33 cellular contexts compared by ENCODE assay signal in the genomic region with DNA sequence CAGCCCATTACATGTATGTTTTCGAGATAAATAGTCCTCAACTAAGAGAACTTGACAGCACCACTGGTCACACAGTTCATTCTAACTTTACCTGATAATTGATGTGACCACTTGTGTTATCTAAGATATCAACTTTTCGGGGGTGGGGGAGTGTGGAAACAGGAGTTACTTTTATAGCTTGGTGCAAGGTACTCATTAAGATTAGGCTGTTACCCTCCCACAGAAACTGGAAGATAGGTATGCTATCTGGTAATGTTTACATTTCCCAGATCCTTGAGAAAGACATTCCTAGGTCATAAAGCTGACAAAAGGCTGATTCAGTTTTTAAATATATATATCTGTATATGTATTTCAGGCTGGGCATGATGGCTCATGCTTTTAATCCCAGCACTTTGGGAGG. TPM values are rescaled to one million over a fixed set of nuclear protein-coding genes. Genes with fewer than 3 reads are reported as not detected.
"Had no signal": no experiment of that assay in that cellular context is flagged by ENCODE, and none has a peak within 500 bp of the region (broad histone marks: within the 10 kb centered on the region; RNA-seq: fewer than 3 reads in every experiment).

No MANE protein-coding gene starts in this region.

- H3K27ac Mint-ChIP-seq: effector memory CD8-positive, alpha-beta T cell; natural killer cell treated with Interleukin-12 subunit alpha and Interleukin-12 subunit beta and Interleukin-15 and Interleukin-18, amount 100 ng/mL, for 72 hours had no signal

- H3K4me3 Mint-ChIP-seq: effector memory CD8-positive, alpha-beta T cell; naive B cell; natural killer cell treated with Interleukin-12 subunit alpha and Interleukin-12 subunit beta and Interleukin-15 and Interleukin-18, amount 100 ng/mL, for 72 hours; neural crest cell had no signal

- ATAC-seq: effector memory CD8-positive, alpha-beta T cell; gastroesophageal sphincter; heart left ventricle; left ventricle myocardium superior; lower lobe of right lung; natural killer cell treated with Interleukin-12 subunit alpha and Interleukin-12 subunit beta and Interleukin-15 and Interleukin-18, amount 100 ng/mL, for 72 hours; sciatic nerve had no signal

- DNase-seq: cortex of kidney; effector memory CD8-positive, alpha-beta T cell; foreskin fibroblast; heart left ventricle; hippocampal formation; left ventricle myocardium superior; lower lobe of right lung; naive B cell; stimulated activated CD4-positive, alpha-beta T cell treated with anti-CD3 and anti-CD28 coated beads, Interleukin-12 subunit alpha, Interleukin-12 subunit beta, amount 100 ng/mL, for 4 hours; stimulated activated CD4-positive, alpha-beta T cell treated with anti-CD3 and anti-CD28 coated beads, Interleukin-1b, Interleukin-23, amount 100 ng/mL, for 48 hours; stimulated activated CD4-positive, alpha-beta T cell treated with anti-CD3 and anti-CD28 coated beads, Interleukin-4, amount 100 ng/mL, for 1 hour; stimulated activated CD8-positive, alpha-beta memory T cell treated with anti-CD3 and anti-CD28 coated beads, Interleukin-4, amount 100 ng/mL, for 48 hours; stimulated activated naive CD4-positive, alpha-beta T cell treated with Interleukin-2 at 50 U/mL for 16 hours; stomach; thyroid gland; trophoblast cell had no signal

- H3K4me1 Mint-ChIP-seq: naive B cell had no signal

- H3K4me3 ChIP-seq: gastroesophageal sphincter, heart left ventricle, lower lobe of right lung, prostate gland, right atrium auricular region, smooth muscle cell, stomach, thyroid gland, vagina had no signal

- H3K9me3 Mint-ChIP-seq: effector memory CD8-positive, alpha-beta T cell; natural killer cell treated with Interleukin-12 subunit alpha and Interleukin-12 subunit beta and Interleukin-15 and Interleukin-18, amount 100 ng/mL, for 72 hours had no signal

- H3K36me3 Mint-ChIP-seq: natural killer cell treated with Interleukin-12 subunit alpha and Interleukin-12 subunit beta and Interleukin-15 and Interleukin-18, amount 100 ng/mL, for 72 hours had no signal

RNA-seq across cellular contexts. Expression of a gene that starts 11.1 kb away (rescaled TPM):
- total RNA-seq: dermis microvascular lymphatic vessel endothelial cell; esophagus mucosa; gastroesophageal sphincter; kidney epithelial cell; left ventricle myocardium superior; lower lobe of right lung; mesenteric fat pad; mononuclear cell; natural killer cell treated with Interleukin-12 subunit alpha and Interleukin-12 subunit beta and Interleukin-15 and Interleukin-18, amount 100 ng/mL, for 72 hours; neural crest cell; osteoblast; right atrium auricular region; subcutaneous adipose tissue; temporal lobe; thyroid gland; ureter; vagina had no signal
